Comparison of ENCODE assay signal across 1 cellular context in genomic region chr17:38663125-38663751, GRCh38.
TF ChIP-seq lines count a peak whose summit lies in the region.

No MANE protein-coding gene starts in this region.

TF ChIP-seq in SK-N-SH treated with all-trans-retinoic acid at 6 μM for 48 hours, 23 proteins besides CTCF, POLR2A, EP300 and RAD21 (continued from another document):
- no peak for TF ChIP-seq BACH2 (CRISPR knock-in tag; IDR thresholded peaks at IDR 0.05; ENCODE audit: borderline replicate concordance)
- TF ChIP-seq ZC3H10 (CRISPR knock-in tag; IDR thresholded peaks at IDR 0.05), result no peak
- TF ChIP-seq CSDC2 (CRISPR knock-in tag; IDR thresholded peaks at IDR 0.05), result no peak
- no peak for TF ChIP-seq GLIS3 (CRISPR knock-in tag; IDR thresholded peaks at IDR 0.05)
- no peak for TF ChIP-seq CREB5 (CRISPR knock-in tag; IDR thresholded peaks at IDR 0.05; ENCODE audit: low read depth)
- TF ChIP-seq ZFP30 (CRISPR knock-in tag; IDR thresholded peaks at IDR 0.05), result no peak
- TF ChIP-seq TOX (CRISPR knock-in tag; IDR thresholded peaks at IDR 0.05; ENCODE audit: borderline replicate concordance), result no peak
